Comparison of ENCODE assay signal across 15 cellular contexts in genomic region chr6:84825461-84825860, GRCh38.
DNase-seq lines count a peak whose midpoint lies in the region; ATAC-seq, FAIRE-seq and TF ChIP-seq lines count a peak whose summit lies in the region.
"Had no signal": no experiment of that assay in that cellular context is flagged by ENCODE, and none has a peak within 500 bp of the region (broad histone marks: within the 10 kb centered on the region; RNA-seq: fewer than 3 reads in every experiment).

No MANE protein-coding gene starts in this region.

- H3K4me2 ChIP-seq in astrocyte (ENCODE audit: low read length): no peak overlapping the region

- TF ChIP-seq CTCF in astrocyte (IDR thresholded peaks at IDR 0.05; ENCODE audit: insufficient read depth, low read depth, low read length) (no peak), foreskin keratinocyte (conservative IDR thresholded peaks at IDR 0.05) (no peak), testis (IDR thresholded peaks at IDR 0.05) (no peak)

- no peak for FAIRE-seq in astrocyte (lab: Jason Lieb, UNC)

- no peak overlapping the region for H3K9ac ChIP-seq in astrocyte (ENCODE audit: low read length)

- no peaks in the 10 kb centered on the region for H4K20me1 ChIP-seq in astrocyte (ENCODE audit: insufficient read depth, low read length)

- H3K27me3 ChIP-seq in astrocyte (ENCODE audit: insufficient read depth, low read length) (no peaks in the 10 kb centered on the region), foreskin keratinocyte (no peaks in the 10 kb centered on the region), testis (no peaks in the 10 kb centered on the region)
- H3K27me3 ChIP-seq: adrenal gland, ovary, thyroid gland had no signal

- no peak overlapping the region for H3K4me3 Mint-ChIP-seq in astrocyte (ENCODE audit: unreplicated experiment)
- H3K4me3 Mint-ChIP-seq: activated T-cell treated with anti-CD3 and anti-CD28 coated beads, Interleukin-2, amount 50 U/mL, for 4 hours had no signal

- H3K9me3 ChIP-seq in astrocyte (ENCODE audit: insufficient read depth, low read depth, low read length) (no peaks in the 10 kb centered on the region), testis (no peaks in the 10 kb centered on the region)
- H3K9me3 ChIP-seq: adrenal gland, ovary, thyroid gland had no signal

- WGBS in testis, 2 donors: 33 to 75% methylated on average over 1 of the region's 1 CpG

- peaks cover 10% of the 10 kb centered on the region for H3K27me3 Mint-ChIP-seq in astrocyte (ENCODE audit: low read depth, unreplicated experiment)

- no peaks in the 10 kb centered on the region for H3K79me2 ChIP-seq in astrocyte (ENCODE audit: insufficient read depth, low read length)

- no peak overlapping the region for H3K27ac Mint-ChIP-seq in astrocyte (ENCODE audit: unreplicated experiment)

- H3K4me1 ChIP-seq in astrocyte (ENCODE audit: insufficient read depth, low read length): no peaks in the 10 kb centered on the region
- H3K4me1 ChIP-seq in foreskin keratinocyte: no peaks in the 10 kb centered on the region
- H3K4me1 ChIP-seq in testis: no peaks in the 10 kb centered on the region
- H3K4me1 ChIP-seq: adrenal gland, thyroid gland had no signal

- peaks cover 18% of the 10 kb centered on the region for H3K9me3 Mint-ChIP-seq in astrocyte (ENCODE audit: unreplicated experiment)

- no peak for TF ChIP-seq POLR2A in testis (IDR thresholded peaks at IDR 0.05)

- peak overlapping the region; percentile 17 for H3K27ac ChIP-seq in astrocyte (ENCODE audit: low read depth, low read length)
- H3K27ac ChIP-seq in foreskin keratinocyte: no peak overlapping the region
- no peak overlapping the region for H3K27ac ChIP-seq in testis
- H3K27ac ChIP-seq: adrenal gland, ovary, thyroid gland had no signal

- H3K4me1 Mint-ChIP-seq in astrocyte (ENCODE audit: low read depth, unreplicated experiment): peaks cover 6% of the 10 kb centered on the region

- DNase-seq in A172 (ENCODE audit: low spot score) (peak; percentile 83), HS-5 (ENCODE audit: low read depth) (peak; percentile 30), astrocyte (ENCODE audit: low read depth) (peak; percentile 12), foreskin keratinocyte (peak; percentile 37 to 81), testis (no peak), NCI-H748 (lab: John Stamatoyannopoulos, UW; ENCODE audit: unreplicated experiment) (no peak), HT-29 (ENCODE audit: low spot score) (no peak), NCI-H2196 (lab: John Stamatoyannopoulos, UW; ENCODE audit: unreplicated experiment) (no peak)
- DNase-seq: activated T-cell treated with anti-CD3 and anti-CD28 coated beads, Interleukin-2, amount 50 U/mL, for 4 hours; adrenal gland; effector CD4-positive, alpha-beta T cell; ovary; stimulated activated CD4-positive, alpha-beta T cell treated with anti-CD3 and anti-CD28 coated beads, Interleukin-15, amount 100 ng/mL, for 24 hours; thyroid gland had no signal

- ATAC-seq in foreskin keratinocyte: peak; percentile 68
- ATAC-seq: activated CD4-positive, CD25-positive, alpha-beta regulatory T cell treated with anti-CD3 and anti-CD28 coated beads, Interleukin-2, amount 50 U/mL, for 24 hours; activated T-cell treated with anti-CD3 and anti-CD28 coated beads, Interleukin-2, amount 50 U/mL, for 4 hours had no signal

- intact Hi-C loops in testis (cut with DNase I; ENCODE audit: low total_unique reads): no loop called here

- H3K4me3 ChIP-seq in astrocyte (ENCODE audit: insufficient read depth, low read depth, low read length): no peak overlapping the region
- H3K4me3 ChIP-seq in testis: no peak overlapping the region
- H3K4me3 ChIP-seq: adrenal gland, ovary, thyroid gland had no signal

- H2AFZ ChIP-seq in astrocyte (ENCODE audit: low read depth, low read length): no peak overlapping the region

- no peaks in the 10 kb centered on the region for H3K36me3 Mint-ChIP-seq in astrocyte (ENCODE audit: low read depth, unreplicated experiment)

- H3K36me3 ChIP-seq in astrocyte (ENCODE audit: insufficient read depth, low read length): no peaks in the 10 kb centered on the region
- no peaks in the 10 kb centered on the region for H3K36me3 ChIP-seq in testis (ENCODE audit: low read depth, missing control alignments)
- H3K36me3 ChIP-seq: adrenal gland, ovary, thyroid gland had no signal

Comparison
In these comparisons a context has a peak if more than half of its experiments do, and no peak if none do; other contexts are left out.
1. DNase-seq: peak in A172 (single experiment), HS-5 (single experiment), astrocyte (single experiment) and foreskin keratinocyte (2 of 2); none in testis (single experiment), NCI-H748 (single experiment), HT-29 (single experiment) and NCI-H2196 (single experiment).